Comparison of ENCODE assay signal across 8 cellular contexts in the genomic region with DNA sequence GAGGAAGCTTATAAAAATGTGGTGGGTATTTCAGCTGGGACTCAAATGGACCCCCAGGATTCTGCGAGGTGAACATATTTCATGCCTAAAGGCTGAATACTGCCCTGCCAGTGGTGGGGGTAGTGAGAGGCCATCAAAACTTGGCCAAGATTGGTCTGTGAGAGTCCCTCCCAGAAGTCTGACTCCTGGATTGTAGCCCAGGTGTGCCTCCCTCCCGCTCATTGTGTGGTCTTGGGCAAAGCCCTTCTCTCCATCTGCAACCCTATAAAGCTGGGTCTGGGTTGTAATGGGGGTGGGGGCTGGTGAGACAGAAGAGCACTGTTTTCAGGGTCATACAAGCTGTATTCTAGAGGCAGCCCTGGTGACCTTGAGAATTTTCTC. TPM values are rescaled to one million over a fixed set of nuclear protein-coding genes. Genes with fewer than 3 reads are reported as not detected.
DNase-seq lines count a peak whose midpoint lies in the region; ATAC-seq, FAIRE-seq and TF ChIP-seq lines count a peak whose summit lies in the region.

No MANE protein-coding gene starts in this region.

- 46 to 50% methylated on average over 2 of the region's 2 CpGs for WGBS in esophagus, 2 donors
- WGBS in pancreas, 2 donors: 33 to 42% methylated on average over 2 of the region's 2 CpGs

- H3K27ac ChIP-seq in esophagus (ENCODE audit: low read depth in 2 of 2, low read length in 1 of 2) (peak overlapping the region; percentile 91 to 95), pancreas (peak overlapping the region; percentile 49 to 85 (median 68))

- peak; percentile 38 to 60 (median 52) for ATAC-seq in pancreas
- ATAC-seq in GM21367 (IDR thresholded peaks at IDR 0.05; ENCODE audit: unreplicated experiment): no peak

- in situ Hi-C loops in ACHN (cut with HindIII; ENCODE audit: low pct_ligation_motif_present, low pct_unique_long_range_greater_than_20kb, low sequenced_read_pairs): no loop called here

- no peak for FAIRE-seq in pancreas (lab: Jason Lieb, UNC)

- DNase-seq in GM12865 (ENCODE audit: low read depth) (no peak), OCI-M1 (lab: John Stamatoyannopoulos, UW) (peak; percentile 58), pancreas (peak in 2 of 6 donors; percentile 9 to 37), HPDE6-E6E7 (ENCODE audit: extremely low spot score) (no peak), cerebellum (ENCODE audit: low spot score) (no peak), ACHN (no peak)

- TF ChIP-seq CTCF in GM12865 (IDR thresholded peaks at IDR 0.05; ENCODE audit: insufficient read depth, low read depth, low read length, missing control alignments): no peak
- TF ChIP-seq CTCF in pancreas (IDR thresholded peaks at IDR 0.05): no peak

- H3K4me1 ChIP-seq in esophagus (ENCODE audit: control insufficient read depth in 2 of 2, insufficient read depth in 2 of 2, low read length in 1 of 2) (peaks cover 0 to 3% of the 10 kb centered on the region in 2 donors), pancreas (no peaks in the 10 kb centered on the region)

- H3K36me3 ChIP-seq in esophagus (ENCODE audit: control insufficient read depth in 2 of 2, insufficient read depth in 2 of 2, low read length in 1 of 2) (no peaks in the 10 kb centered on the region), pancreas (no peaks in the 10 kb centered on the region)

- H3K27me3 ChIP-seq in esophagus (ENCODE audit: control insufficient read depth in 1 of 2, insufficient read depth in 2 of 2, low read length in 2 of 2): no peaks in the 10 kb centered on the region
- H3K27me3 ChIP-seq in pancreas: no peaks in the 10 kb centered on the region

- H3K4me3 ChIP-seq in GM12865 (ENCODE audit: low read depth, low read length): peak overlapping the region; percentile 55
- H3K4me3 ChIP-seq in esophagus (ENCODE audit: low read depth in 1 of 2, low read length in 2 of 2): peak overlapping the region; percentile 89 to 96
- H3K4me3 ChIP-seq in pancreas: peak overlapping the region; percentile 74 to 99 (median 82)

- H3K9me3 ChIP-seq in esophagus (ENCODE audit: control insufficient read depth in 2 of 2, insufficient read depth in 1 of 2, low read depth in 1 of 2, low read length in 1 of 2) (no peaks in the 10 kb centered on the region), pancreas (no peaks in the 10 kb centered on the region)

- intact Hi-C loops in pancreas (cut with DNase I): no loop called here

RNA-seq across cellular contexts. Expression of a gene that starts 0.9 kb away (rescaled TPM):
- polyA plus RNA-seq in esophagus: 10 to 100 TPM; 23.3 to 41.6 TPM
- total RNA-seq in pancreas: 10 to 100 TPM in 5 of 6 donors, 1 to 10 TPM in 1; 9.6 to 29.1 (median 12.1) TPM
- 10 to 100 TPM; 11.3 to 19.2 TPM for polyA plus RNA-seq in pancreas
- total RNA-seq in cerebellum: 0.91 TPM

RNA-seq across cellular contexts. Expression of a gene that starts 23.1 kb away (rescaled TPM):
- 1 to 10 TPM; 9.2 to 9.9 TPM for polyA plus RNA-seq in esophagus
- total RNA-seq in pancreas: 10 to 100 TPM in 1 of 6 donors, 1 to 10 TPM in 5; 5.1 to 10.3 (median 6.3) TPM
- 1 to 10 TPM; 4.9 to 5.4 TPM for polyA plus RNA-seq in pancreas
- total RNA-seq in cerebellum: 21.2 TPM
